Comparison of ENCODE assay signal across 1 cellular context in the genomic region with DNA sequence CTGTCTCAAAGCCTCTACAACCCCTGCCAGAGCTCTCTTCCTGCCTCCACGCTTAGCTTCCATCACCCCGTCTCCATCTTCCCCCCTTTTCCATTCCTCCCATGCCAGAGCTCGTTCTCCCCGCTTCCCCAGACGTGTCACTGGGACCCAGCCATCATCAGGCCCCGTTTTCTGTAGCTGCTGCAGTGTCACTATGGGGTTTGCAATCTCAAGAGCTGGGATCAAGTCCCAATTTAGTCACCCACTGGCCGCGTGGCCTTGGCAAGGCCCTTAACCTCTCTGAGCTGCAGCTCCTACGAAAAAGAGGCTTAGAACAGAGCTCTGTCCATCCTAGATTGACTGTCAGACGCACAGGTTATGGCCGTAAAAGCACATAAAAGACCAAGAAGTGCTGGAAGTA.
TF ChIP-seq lines count a peak whose summit lies in the region.

No MANE protein-coding gene starts in this region.

TF ChIP-seq in IMR-90, 13 proteins besides CTCF, POLR2A, EP300 and RAD21:
- TF ChIP-seq BHLHE40 (IDR thresholded peaks at IDR 0.05; ENCODE audit: low read depth, low read length) (no peak), RCOR1 (IDR thresholded peaks at IDR 0.05; ENCODE audit: insufficient replicate concordance, low read length) (no peak), CHD1 (IDR thresholded peaks at IDR 0.05; ENCODE audit: low read depth, low read length) (no peak), CEBPB (IDR thresholded peaks at IDR 0.05; ENCODE audit: low read depth, low read length) (no peak), SMC3 (IDR thresholded peaks at IDR 0.05; ENCODE audit: low read depth, low read length) (no peak), MAFK (IDR thresholded peaks at IDR 0.05; ENCODE audit: low read depth, low read length) (no peak), RFX5 (IDR thresholded peaks at IDR 0.05; ENCODE audit: low read depth, low read length) (no peak), MAZ (IDR thresholded peaks at IDR 0.05; ENCODE audit: borderline replicate concordance, low read depth, low read length) (no peak)
